8 cellular contexts compared by ENCODE assay signal in genomic region chr13:95624020-95624419, GRCh38. TPM values are rescaled to one million over a fixed set of nuclear protein-coding genes. Genes with fewer than 3 reads are reported as not detected.
DNase-seq lines count a peak whose midpoint lies in the region; ATAC-seq and TF ChIP-seq lines count a peak whose summit lies in the region.

No MANE protein-coding gene starts in this region.

- H3K36me3 Mint-ChIP-seq in activated naive CD8-positive, alpha-beta T cell treated with anti-CD3 and anti-CD28 coated beads, Interleukin-2, amount 50 U/mL, for 24 hours (ENCODE audit: low read depth), result no peaks in the 10 kb centered on the region

- H3K27ac Mint-ChIP-seq in activated naive CD8-positive, alpha-beta T cell treated with anti-CD3 and anti-CD28 coated beads, Interleukin-2, amount 50 U/mL, for 24 hours, result no peak overlapping the region

- H3K27me3 Mint-ChIP-seq in activated naive CD8-positive, alpha-beta T cell treated with anti-CD3 and anti-CD28 coated beads, Interleukin-2, amount 50 U/mL, for 24 hours, result peaks cover 5% of the 10 kb centered on the region

- H3K9me3 ChIP-seq in hepatocyte (ENCODE audit: low read depth), result no peaks in the 10 kb centered on the region

- ATAC-seq in GM21447 (IDR thresholded peaks at IDR 0.05; ENCODE audit: unreplicated experiment) (peak; percentile 66), HG03045 (IDR thresholded peaks at IDR 0.05; ENCODE audit: unreplicated experiment) (no peak)
- ATAC-seq in activated naive CD8-positive, alpha-beta T cell treated with anti-CD3 and anti-CD28 coated beads, Interleukin-2, amount 50 U/mL, for 24 hours, result no peak
- ATAC-seq in stimulated activated naive CD8-positive, alpha-beta T cell treated with anti-CD3 and anti-CD28 coated beads, Interleukin-15, Interleukin-2, amounts not matched to agents 100 U/mL and 50 U/mL, for 24 hours, result no peak

- no peak overlapping the region for H2AFZ ChIP-seq in hepatocyte

- H3K9me2 ChIP-seq in hepatocyte (replicated peaks; ENCODE audit: insufficient read depth), result no peaks in the 10 kb centered on the region

- TF ChIP-seq CTCF in hepatocyte (IDR thresholded peaks at IDR 0.05; ENCODE audit: poor library complexity), result peak; percentile 73

- no peak overlapping the region for H3K4me2 ChIP-seq in hepatocyte

- no peak overlapping the region for H3K27ac ChIP-seq in hepatocyte

- no peak overlapping the region for H3K4me3 Mint-ChIP-seq in activated naive CD8-positive, alpha-beta T cell treated with anti-CD3 and anti-CD28 coated beads, Interleukin-2, amount 50 U/mL, for 24 hours

- H3K4me1 Mint-ChIP-seq in activated naive CD8-positive, alpha-beta T cell treated with anti-CD3 and anti-CD28 coated beads, Interleukin-2, amount 50 U/mL, for 24 hours, result no peaks in the 10 kb centered on the region

- DNase-seq in NCI-H510A treated with DMSO at 0.1 percent for 48 hours (lab: John Stamatoyannopoulos, UW), result peak; percentile 18
- no peak for DNase-seq in NCI-H510A (lab: John Stamatoyannopoulos, UW)
- DNase-seq in NAMALWA (ENCODE audit: low spot score), result peak; percentile 70
- peak; percentile 11 for DNase-seq in activated naive CD8-positive, alpha-beta T cell treated with anti-CD3 and anti-CD28 coated beads, Interleukin-2, amount 50 U/mL, for 24 hours
- DNase-seq in hepatocyte (ENCODE audit: low spot score), result peak; percentile 75
- peak; percentile 19 for DNase-seq in stimulated activated naive CD8-positive, alpha-beta T cell treated with anti-CD3 and anti-CD28 coated beads, Interleukin-15, Interleukin-2, amounts not matched to agents 100 U/mL and 50 U/mL, for 24 hours

- H4K20me1 ChIP-seq in hepatocyte (ENCODE audit: insufficient read depth, poor library complexity, severe bottlenecking), result no peaks in the 10 kb centered on the region

- H3K27me3 ChIP-seq in hepatocyte, result no peaks in the 10 kb centered on the region

- no peak overlapping the region for H3K4me3 ChIP-seq in hepatocyte

- no peaks in the 10 kb centered on the region for H3K79me2 ChIP-seq in hepatocyte

- H3K9me3 Mint-ChIP-seq in activated naive CD8-positive, alpha-beta T cell treated with anti-CD3 and anti-CD28 coated beads, Interleukin-2, amount 50 U/mL, for 24 hours, result no peaks in the 10 kb centered on the region

- WGBS in hepatocyte (ENCODE audit: low lambda C conversion rate, missing lambda C conversion rate), result 21% methylated on average over 5 of the region's 5 CpGs

- no peaks in the 10 kb centered on the region for H3K36me3 ChIP-seq in hepatocyte (replicated peaks; ENCODE audit: insufficient read depth, low read depth)

- no peaks in the 10 kb centered on the region for H3K4me1 ChIP-seq in hepatocyte (ENCODE audit: insufficient read depth)

RNA-seq across cellular contexts. Expression of gene DZIP1, which starts 20.5 kb away (rescaled TPM):
- total RNA-seq in hepatocyte, result 17.2 and 23.2 TPM in 2 replicates
- 4.2 and 7.2 TPM in 2 replicates for polyA plus RNA-seq in hepatocyte

RNA-seq across cellular contexts. Expression of gene DNAJC3, which starts 52.9 kb away (rescaled TPM):
- total RNA-seq in hepatocyte, result 80.7 and 91.4 TPM in 2 replicates
- 27.1 and 30.2 TPM in 2 replicates for polyA plus RNA-seq in hepatocyte
